ENCODE assay signal across 11 cellular contexts in genomic region chr6:158756126-158756525, GRCh38.
"Had no signal": no experiment of that assay in that cellular context is flagged by ENCODE, and none has a peak within 500 bp of the region (broad histone marks: within the 10 kb centered on the region; RNA-seq: fewer than 3 reads in every experiment).

No MANE protein-coding gene starts in this region.

- H3K4me2 ChIP-seq: smooth muscle cell had no signal

- H3K4me3 ChIP-seq: right atrium auricular region, smooth muscle cell had no signal

- H3K27ac Mint-ChIP-seq: activated CD8-positive, alpha-beta T cell treated with anti-CD3 and anti-CD28 coated beads for 36 hours; activated naive CD4-positive, alpha-beta T cell treated with anti-CD3 and anti-CD28 coated beads, Interleukin-2, amount 50 U/mL, for 24 hours; activated T-helper 2 cell treated with anti-CD3 and anti-CD28 coated beads, Interferon-gamma antibody, Interleukin-2, Interleukin-4, amounts not matched to agents 10 μg/mL and 5 μg/mL and 100 μg/mL, durations not matched to agents 14 hours and 24 hours and 36 hours had no signal

- H3K9me3 Mint-ChIP-seq: activated CD8-positive, alpha-beta T cell treated with anti-CD3 and anti-CD28 coated beads for 36 hours; activated naive CD4-positive, alpha-beta T cell treated with anti-CD3 and anti-CD28 coated beads, Interleukin-2, amount 50 U/mL, for 24 hours; activated T-helper 2 cell treated with anti-CD3 and anti-CD28 coated beads, Interferon-gamma antibody, Interleukin-2, Interleukin-4, amounts not matched to agents 10 μg/mL and 5 μg/mL and 100 μg/mL, durations not matched to agents 14 hours and 24 hours and 36 hours; naive thymus-derived CD4-positive, alpha-beta T cell had no signal

- H3K27me3 Mint-ChIP-seq: activated CD8-positive, alpha-beta T cell treated with anti-CD3 and anti-CD28 coated beads for 36 hours; activated naive CD4-positive, alpha-beta T cell treated with anti-CD3 and anti-CD28 coated beads, Interleukin-2, amount 50 U/mL, for 24 hours; naive thymus-derived CD4-positive, alpha-beta T cell had no signal

- DNase-seq: activated CD8-positive, alpha-beta memory T cell treated with anti-CD3 and anti-CD28 coated beads, Interleukin-2, amount 50 U/mL, for 48 hours; activated CD8-positive, alpha-beta T cell treated with anti-CD3 and anti-CD28 coated beads for 36 hours; dermis blood vessel endothelial cell; left colon; naive thymus-derived CD4-positive, alpha-beta T cell; T-helper 2 cell had no signal

- H3K4me1 Mint-ChIP-seq: activated naive CD4-positive, alpha-beta T cell treated with anti-CD3 and anti-CD28 coated beads, Interleukin-2, amount 50 U/mL, for 24 hours had no signal

- H3K36me3 ChIP-seq: right atrium auricular region had no signal

- H3K27me3 ChIP-seq: right atrium auricular region had no signal

- H3K27ac ChIP-seq: neutrophil, right atrium auricular region had no signal

- ATAC-seq: activated CD8-positive, alpha-beta T cell treated with anti-CD3 and anti-CD28 coated beads for 36 hours; left colon; naive thymus-derived CD4-positive, alpha-beta T cell had no signal

- H3K4me3 Mint-ChIP-seq: activated CD8-positive, alpha-beta T cell treated with anti-CD3 and anti-CD28 coated beads for 36 hours; activated naive CD4-positive, alpha-beta T cell treated with anti-CD3 and anti-CD28 coated beads, Interleukin-2, amount 50 U/mL, for 24 hours; naive thymus-derived CD4-positive, alpha-beta T cell had no signal

- H3K9me3 ChIP-seq: neutrophil, right atrium auricular region had no signal
